31 cellular contexts compared by ENCODE assay signal in the genomic region with DNA sequence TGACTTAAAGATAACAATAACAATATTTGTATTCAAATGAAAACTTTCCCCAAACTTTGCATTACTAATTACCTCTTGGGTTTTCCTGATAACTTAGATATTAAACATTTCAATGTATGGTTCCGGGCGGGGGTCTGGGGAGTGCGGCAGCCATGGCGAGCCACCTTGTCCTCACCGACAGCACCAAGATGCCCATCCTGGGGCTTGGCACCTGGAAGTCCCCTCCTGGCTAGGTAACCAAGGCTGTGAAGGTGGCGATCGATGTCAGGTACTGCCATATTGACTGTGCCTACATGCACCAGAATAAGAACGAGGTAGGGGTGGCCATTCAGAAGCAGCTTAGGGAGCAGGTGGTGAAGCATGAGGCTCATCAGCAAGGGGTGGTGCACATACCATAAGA.
"Had no signal": no experiment of that assay in that cellular context is flagged by ENCODE, and none has a peak within 500 bp of the region (broad histone marks: within the 10 kb centered on the region; RNA-seq: fewer than 3 reads in every experiment).

No MANE protein-coding gene starts in this region.

- DNase-seq: activated B cell treated with CpG ODN at 0.5 μM for 24 hours; activated CD4-positive, alpha-beta memory T cell treated with anti-CD3 and anti-CD28 coated beads for 36 hours; activated CD4-positive, alpha-beta T cell treated with anti-CD3 and anti-CD28 coated beads for 4 hours; activated CD4-positive, alpha-beta T cell treated with anti-CD3 and anti-CD28 coated beads, Interleukin-2, amount 10 ng/mL, durations not matched to agents 24 days and 14 days; activated CD4-positive, alpha-beta T cell treated with anti-CD3 and anti-CD28 coated beads, Interleukin-2, amount 50 U/mL, for 1 hour; activated CD4-positive, alpha-beta T cell treated with anti-CD3 and anti-CD28 coated beads, Interleukin-2, amount 50 U/mL, for 4 hours; activated CD4-positive, CD25-positive, alpha-beta regulatory T cell treated with anti-CD3 and anti-CD28 coated beads, Interleukin-2, amount 50 U/mL, for 72 hours; activated CD8-positive, alpha-beta memory T cell treated with anti-CD3 and anti-CD28 coated beads, Interleukin-2, amount 50 U/mL, for 4 hours; activated CD8-positive, alpha-beta T cell treated with anti-CD3 and anti-CD28 coated beads for 36 hours; activated effector memory CD4-positive, alpha-beta T cell treated with Interleukin-2 at 50 U/mL for 16 hours; activated gamma-delta T cell; activated naive CD4-positive, alpha-beta T cell treated with anti-CD3 and anti-CD28 coated beads, Interleukin-2, amount 10 ng/mL, durations not matched to agents 7 days and 5 days; activated naive CD4-positive, alpha-beta T cell treated with Interleukin-2 at 50 U/mL for 16 hours; activated naive CD8-positive, alpha-beta T cell treated with anti-CD3 and anti-CD28 coated beads for 36 hours; activated T-cell treated with anti-CD3 and anti-CD28 coated beads for 4 hours; activated T-cell treated with anti-CD3 and anti-CD28 coated beads, Interleukin-2, amount 50 U/mL, for 24 hours; activated T-cell treated with anti-CD3 and anti-CD28 coated beads, Interleukin-2, amount 50 U/mL, for 48 hours; adrenal gland; amniotic stem cell; body of pancreas; brain microvascular endothelial cell; caudate nucleus; SW 1271; T-helper 1 cell; T-helper 2 cell; T-helper 9 cell had no signal

- ATAC-seq: activated CD8-positive, alpha-beta T cell treated with anti-CD3 and anti-CD28 coated beads for 36 hours; activated naive CD4-positive, alpha-beta T cell treated with anti-CD3 and anti-CD28 coated beads, Interleukin-2, amount 50 U/mL, for 72 hours; body of pancreas had no signal

- H3K27me3 ChIP-seq: adrenal gland, body of pancreas, brain microvascular endothelial cell, breast epithelium had no signal

- FAIRE-seq: astrocyte, TTC549 had no signal

- H3K4me1 ChIP-seq: adrenal gland, body of pancreas, breast epithelium had no signal

- H3K9me3 ChIP-seq: adrenal gland, body of pancreas had no signal

- H3K27ac ChIP-seq: adrenal gland, body of pancreas, brain microvascular endothelial cell, breast epithelium, VCaP had no signal

- H3K4me3 ChIP-seq: adrenal gland, body of pancreas, breast epithelium had no signal

- H3K36me3 ChIP-seq: adrenal gland, brain microvascular endothelial cell, breast epithelium had no signal
